In the genomic region with DNA sequence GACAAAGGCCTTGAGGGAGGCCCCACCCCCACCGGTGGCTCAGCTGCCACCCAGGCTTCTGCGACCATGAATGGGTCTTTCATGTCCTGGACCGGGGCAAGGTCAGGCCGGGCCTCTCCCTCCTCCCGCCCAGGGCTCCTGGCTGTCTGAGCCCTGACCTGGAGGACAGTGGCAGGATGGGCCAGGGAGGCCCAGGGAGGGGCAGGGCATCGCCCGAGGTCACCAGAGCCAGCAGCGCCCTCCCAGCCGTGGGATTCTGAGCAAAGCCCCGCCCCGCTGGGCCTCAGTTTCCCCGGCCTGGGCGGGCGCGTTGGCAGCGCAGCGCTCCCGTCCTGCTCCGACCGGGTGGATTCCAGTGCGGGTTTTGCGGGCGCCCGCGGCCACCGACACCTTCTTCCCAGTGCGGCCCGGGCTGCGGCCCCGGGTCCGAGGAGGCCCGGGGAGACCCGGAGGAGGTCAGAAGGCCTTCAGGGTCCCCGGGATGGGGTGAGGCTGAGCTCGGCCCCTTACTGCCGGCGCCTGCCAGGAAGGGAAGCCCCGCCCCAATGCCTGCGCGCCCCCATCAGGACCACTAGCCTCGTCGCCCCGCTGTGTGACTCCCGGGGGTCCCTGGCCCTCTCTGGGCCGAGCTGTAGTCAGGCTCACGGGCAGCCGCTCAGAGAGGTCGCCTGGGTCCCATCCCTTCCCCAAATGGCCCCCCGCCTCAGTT, we compare ENCODE assay signal across 1 cellular context.
TF ChIP-seq lines count a peak whose summit lies in the region.

No MANE protein-coding gene starts in this region.

TF ChIP-seq in HepG2, 621 proteins besides CTCF, POLR2A, EP300 and RAD21 (continued from another document and continues in another):
- TF ChIP-seq, protein P1, sequence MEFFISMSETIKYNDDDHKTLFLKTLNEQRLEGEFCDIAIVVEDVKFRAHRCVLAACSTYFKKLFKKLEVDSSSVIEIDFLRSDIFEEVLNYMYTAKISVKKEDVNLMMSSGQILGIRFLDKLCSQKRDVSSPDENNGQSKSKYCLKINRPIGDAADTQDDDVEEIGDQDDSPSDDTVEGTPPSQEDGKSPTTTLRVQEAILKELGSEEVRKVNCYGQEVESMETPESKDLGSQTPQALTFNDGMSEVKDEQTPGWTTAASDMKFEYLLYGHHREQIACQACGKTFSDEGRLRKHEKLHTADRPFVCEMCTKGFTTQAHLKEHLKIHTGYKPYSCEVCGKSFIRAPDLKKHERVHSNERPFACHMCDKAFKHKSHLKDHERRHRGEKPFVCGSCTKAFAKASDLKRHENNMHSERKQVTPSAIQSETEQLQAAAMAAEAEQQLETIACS (CRISPR knock-in tag; IDR thresholded peaks at IDR 0.05): peak; percentile 48
- TF ChIP-seq, protein P2, sequence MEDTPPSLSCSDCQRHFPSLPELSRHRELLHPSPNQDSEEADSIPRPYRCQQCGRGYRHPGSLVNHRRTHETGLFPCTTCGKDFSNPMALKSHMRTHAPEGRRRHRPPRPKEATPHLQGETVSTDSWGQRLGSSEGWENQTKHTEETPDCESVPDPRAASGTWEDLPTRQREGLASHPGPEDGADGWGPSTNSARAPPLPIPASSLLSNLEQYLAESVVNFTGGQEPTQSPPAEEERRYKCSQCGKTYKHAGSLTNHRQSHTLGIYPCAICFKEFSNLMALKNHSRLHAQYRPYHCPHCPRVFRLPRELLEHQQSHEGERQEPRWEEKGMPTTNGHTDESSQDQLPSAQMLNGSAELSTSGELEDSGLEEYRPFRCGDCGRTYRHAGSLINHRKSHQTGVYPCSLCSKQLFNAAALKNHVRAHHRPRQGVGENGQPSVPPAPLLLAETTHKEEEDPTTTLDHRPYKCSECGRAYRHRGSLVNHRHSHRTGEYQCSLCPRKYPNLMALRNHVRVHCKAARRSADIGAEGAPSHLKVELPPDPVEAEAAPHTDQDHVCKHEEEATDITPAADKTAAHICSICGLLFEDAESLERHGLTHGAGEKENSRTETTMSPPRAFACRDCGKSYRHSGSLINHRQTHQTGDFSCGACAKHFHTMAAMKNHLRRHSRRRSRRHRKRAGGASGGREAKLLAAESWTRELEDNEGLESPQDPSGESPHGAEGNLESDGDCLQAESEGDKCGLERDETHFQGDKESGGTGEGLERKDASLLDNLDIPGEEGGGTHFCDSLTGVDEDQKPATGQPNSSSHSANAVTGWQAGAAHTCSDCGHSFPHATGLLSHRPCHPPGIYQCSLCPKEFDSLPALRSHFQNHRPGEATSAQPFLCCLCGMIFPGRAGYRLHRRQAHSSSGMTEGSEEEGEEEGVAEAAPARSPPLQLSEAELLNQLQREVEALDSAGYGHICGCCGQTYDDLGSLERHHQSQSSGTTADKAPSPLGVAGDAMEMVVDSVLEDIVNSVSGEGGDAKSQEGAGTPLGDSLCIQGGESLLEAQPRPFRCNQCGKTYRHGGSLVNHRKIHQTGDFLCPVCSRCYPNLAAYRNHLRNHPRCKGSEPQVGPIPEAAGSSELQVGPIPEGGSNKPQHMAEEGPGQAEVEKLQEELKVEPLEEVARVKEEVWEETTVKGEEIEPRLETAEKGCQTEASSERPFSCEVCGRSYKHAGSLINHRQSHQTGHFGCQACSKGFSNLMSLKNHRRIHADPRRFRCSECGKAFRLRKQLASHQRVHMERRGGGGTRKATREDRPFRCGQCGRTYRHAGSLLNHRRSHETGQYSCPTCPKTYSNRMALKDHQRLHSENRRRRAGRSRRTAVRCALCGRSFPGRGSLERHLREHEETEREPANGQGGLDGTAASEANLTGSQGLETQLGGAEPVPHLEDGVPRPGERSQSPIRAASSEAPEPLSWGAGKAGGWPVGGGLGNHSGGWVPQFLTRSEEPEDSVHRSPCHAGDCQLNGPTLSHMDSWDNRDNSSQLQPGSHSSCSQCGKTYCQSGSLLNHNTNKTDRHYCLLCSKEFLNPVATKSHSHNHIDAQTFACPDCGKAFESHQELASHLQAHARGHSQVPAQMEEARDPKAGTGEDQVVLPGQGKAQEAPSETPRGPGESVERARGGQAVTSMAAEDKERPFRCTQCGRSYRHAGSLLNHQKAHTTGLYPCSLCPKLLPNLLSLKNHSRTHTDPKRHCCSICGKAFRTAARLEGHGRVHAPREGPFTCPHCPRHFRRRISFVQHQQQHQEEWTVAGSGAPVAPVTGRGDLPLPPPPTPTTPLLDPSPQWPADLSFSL (CRISPR knock-in tag; IDR thresholded peaks at IDR 0.05): no peak
- no peak for TF ChIP-seq ZNF484 (CRISPR knock-in tag; IDR thresholded peaks at IDR 0.05; ENCODE audit: borderline replicate concordance, low read depth)
- TF ChIP-seq NFYB (CRISPR knock-in tag; IDR thresholded peaks at IDR 0.05): no peak; the same call in 1 of the 2 replicates
- no peak for TF ChIP-seq MTF1 (CRISPR knock-in tag; IDR thresholded peaks at IDR 0.05)
- peak; percentile 77 for TF ChIP-seq ZFX (CRISPR knock-in tag; IDR thresholded peaks at IDR 0.05; ENCODE audit: low read depth)
- no peak; the same call in 1 of the 2 replicates for TF ChIP-seq ZNF256 (CRISPR knock-in tag; conservative IDR thresholded peaks at IDR 0.05)
- TF ChIP-seq ZFY (CRISPR knock-in tag; IDR thresholded peaks at IDR 0.05): peak; percentile 72
- no peak for TF ChIP-seq ZNF282 (IDR thresholded peaks at IDR 0.05; ENCODE audit: partially characterized antibody)
- TF ChIP-seq, protein P3, sequence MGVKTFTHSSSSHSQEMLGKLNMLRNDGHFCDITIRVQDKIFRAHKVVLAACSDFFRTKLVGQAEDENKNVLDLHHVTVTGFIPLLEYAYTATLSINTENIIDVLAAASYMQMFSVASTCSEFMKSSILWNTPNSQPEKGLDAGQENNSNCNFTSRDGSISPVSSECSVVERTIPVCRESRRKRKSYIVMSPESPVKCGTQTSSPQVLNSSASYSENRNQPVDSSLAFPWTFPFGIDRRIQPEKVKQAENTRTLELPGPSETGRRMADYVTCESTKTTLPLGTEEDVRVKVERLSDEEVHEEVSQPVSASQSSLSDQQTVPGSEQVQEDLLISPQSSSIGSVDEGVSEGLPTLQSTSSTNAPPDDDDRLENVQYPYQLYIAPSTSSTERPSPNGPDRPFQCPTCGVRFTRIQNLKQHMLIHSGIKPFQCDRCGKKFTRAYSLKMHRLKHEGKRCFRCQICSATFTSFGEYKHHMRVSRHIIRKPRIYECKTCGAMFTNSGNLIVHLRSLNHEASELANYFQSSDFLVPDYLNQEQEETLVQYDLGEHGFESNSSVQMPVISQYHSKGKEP (CRISPR knock-in tag; IDR thresholded peaks at IDR 0.05): no peak
- TF ChIP-seq MYC (CRISPR knock-in tag; IDR thresholded peaks at IDR 0.05; ENCODE audit: borderline replicate concordance): peak; percentile 81
- TF ChIP-seq, protein P4, sequence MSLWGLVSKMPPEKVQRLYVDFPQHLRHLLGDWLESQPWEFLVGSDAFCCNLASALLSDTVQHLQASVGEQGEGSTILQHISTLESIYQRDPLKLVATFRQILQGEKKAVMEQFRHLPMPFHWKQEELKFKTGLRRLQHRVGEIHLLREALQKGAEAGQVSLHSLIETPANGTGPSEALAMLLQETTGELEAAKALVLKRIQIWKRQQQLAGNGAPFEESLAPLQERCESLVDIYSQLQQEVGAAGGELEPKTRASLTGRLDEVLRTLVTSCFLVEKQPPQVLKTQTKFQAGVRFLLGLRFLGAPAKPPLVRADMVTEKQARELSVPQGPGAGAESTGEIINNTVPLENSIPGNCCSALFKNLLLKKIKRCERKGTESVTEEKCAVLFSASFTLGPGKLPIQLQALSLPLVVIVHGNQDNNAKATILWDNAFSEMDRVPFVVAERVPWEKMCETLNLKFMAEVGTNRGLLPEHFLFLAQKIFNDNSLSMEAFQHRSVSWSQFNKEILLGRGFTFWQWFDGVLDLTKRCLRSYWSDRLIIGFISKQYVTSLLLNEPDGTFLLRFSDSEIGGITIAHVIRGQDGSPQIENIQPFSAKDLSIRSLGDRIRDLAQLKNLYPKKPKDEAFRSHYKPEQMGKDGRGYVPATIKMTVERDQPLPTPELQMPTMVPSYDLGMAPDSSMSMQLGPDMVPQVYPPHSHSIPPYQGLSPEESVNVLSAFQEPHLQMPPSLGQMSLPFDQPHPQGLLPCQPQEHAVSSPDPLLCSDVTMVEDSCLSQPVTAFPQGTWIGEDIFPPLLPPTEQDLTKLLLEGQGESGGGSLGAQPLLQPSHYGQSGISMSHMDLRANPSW (CRISPR knock-in tag; IDR thresholded peaks at IDR 0.05; ENCODE audit: borderline replicate concordance): no peak; the same call in 1 of the 2 replicates
- TF ChIP-seq ZNF549 (CRISPR knock-in tag; IDR thresholded peaks at IDR 0.05): peak; percentile 60; the same call in 1 of the 2 replicates
- TF ChIP-seq HNF4G (IDR thresholded peaks at IDR 0.05; ENCODE audit: borderline replicate concordance, low read depth, low read length): peak; percentile 90
- TF ChIP-seq HNF4G (CRISPR knock-in tag; IDR thresholded peaks at IDR 0.05; ENCODE audit: borderline replicate concordance, low read depth): no peak; the same call in 1 of the 2 replicates
- peak; percentile 52; the same call in 1 of the 2 replicates for TF ChIP-seq ELF1 (CRISPR knock-in tag; IDR thresholded peaks at IDR 0.05)
- TF ChIP-seq, protein P5, sequence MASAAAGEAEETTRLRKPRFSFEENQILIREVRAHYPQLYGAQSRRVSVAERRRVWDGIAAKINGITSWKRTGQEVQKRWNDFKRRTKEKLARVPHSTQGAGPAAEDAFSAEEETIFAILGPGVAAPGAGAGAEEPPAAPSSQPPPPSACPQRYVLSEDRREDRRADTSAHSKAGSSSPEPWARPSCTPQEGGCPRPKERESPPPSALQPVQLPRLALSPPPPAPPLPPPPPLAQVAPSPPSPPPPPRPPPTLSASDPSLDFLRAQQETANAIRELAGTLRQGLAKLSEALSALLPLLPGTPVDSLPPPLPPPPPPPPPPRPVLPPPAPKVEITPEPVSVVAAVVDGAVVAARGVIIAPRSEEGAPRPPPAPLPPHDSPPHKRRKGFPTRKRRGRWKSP (CRISPR knock-in tag; IDR thresholded peaks at IDR 0.05): peak; percentile 66; the same call in 1 of the 2 replicates
- TF ChIP-seq, protein P6, sequence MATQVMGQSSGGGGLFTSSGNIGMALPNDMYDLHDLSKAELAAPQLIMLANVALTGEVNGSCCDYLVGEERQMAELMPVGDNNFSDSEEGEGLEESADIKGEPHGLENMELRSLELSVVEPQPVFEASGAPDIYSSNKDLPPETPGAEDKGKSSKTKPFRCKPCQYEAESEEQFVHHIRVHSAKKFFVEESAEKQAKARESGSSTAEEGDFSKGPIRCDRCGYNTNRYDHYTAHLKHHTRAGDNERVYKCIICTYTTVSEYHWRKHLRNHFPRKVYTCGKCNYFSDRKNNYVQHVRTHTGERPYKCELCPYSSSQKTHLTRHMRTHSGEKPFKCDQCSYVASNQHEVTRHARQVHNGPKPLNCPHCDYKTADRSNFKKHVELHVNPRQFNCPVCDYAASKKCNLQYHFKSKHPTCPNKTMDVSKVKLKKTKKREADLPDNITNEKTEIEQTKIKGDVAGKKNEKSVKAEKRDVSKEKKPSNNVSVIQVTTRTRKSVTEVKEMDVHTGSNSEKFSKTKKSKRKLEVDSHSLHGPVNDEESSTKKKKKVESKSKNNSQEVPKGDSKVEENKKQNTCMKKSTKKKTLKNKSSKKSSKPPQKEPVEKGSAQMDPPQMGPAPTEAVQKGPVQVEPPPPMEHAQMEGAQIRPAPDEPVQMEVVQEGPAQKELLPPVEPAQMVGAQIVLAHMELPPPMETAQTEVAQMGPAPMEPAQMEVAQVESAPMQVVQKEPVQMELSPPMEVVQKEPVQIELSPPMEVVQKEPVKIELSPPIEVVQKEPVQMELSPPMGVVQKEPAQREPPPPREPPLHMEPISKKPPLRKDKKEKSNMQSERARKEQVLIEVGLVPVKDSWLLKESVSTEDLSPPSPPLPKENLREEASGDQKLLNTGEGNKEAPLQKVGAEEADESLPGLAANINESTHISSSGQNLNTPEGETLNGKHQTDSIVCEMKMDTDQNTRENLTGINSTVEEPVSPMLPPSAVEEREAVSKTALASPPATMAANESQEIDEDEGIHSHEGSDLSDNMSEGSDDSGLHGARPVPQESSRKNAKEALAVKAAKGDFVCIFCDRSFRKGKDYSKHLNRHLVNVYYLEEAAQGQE (IDR thresholded peaks at IDR 0.05; ENCODE audit: borderline replicate concordance in 1 of 2, low read depth in 1 of 2, low read length in 2 of 2): no peak; a peak in 1 of 4 replicates
- no peak for TF ChIP-seq ZNF260 (CRISPR knock-in tag; IDR thresholded peaks at IDR 0.05; ENCODE audit: borderline replicate concordance, low read depth)
- no peak for TF ChIP-seq SMYD3 (CRISPR knock-in tag; IDR thresholded peaks at IDR 0.05)
- peak; percentile 96 for TF ChIP-seq RXRB (CRISPR knock-in tag; IDR thresholded peaks at IDR 0.05; ENCODE audit: borderline replicate concordance)
- TF ChIP-seq ZNF605 (CRISPR knock-in tag; IDR thresholded peaks at IDR 0.05): peak; percentile 10; the same call in 1 of the 2 replicates
- TF ChIP-seq PRPF4 (IDR thresholded peaks at IDR 0.05; ENCODE audit: low read depth, low read length, poor library complexity, severe bottlenecking): no peak
- TF ChIP-seq KLF9 (CRISPR knock-in tag; IDR thresholded peaks at IDR 0.05; ENCODE audit: low read depth): no peak
- TF ChIP-seq ISL2 (CRISPR knock-in tag; IDR thresholded peaks at IDR 0.05): peak; percentile 80; the same call in 1 of the 2 replicates
- TF ChIP-seq ZNF547 (CRISPR knock-in tag; IDR thresholded peaks at IDR 0.05): no peak
- TF ChIP-seq CHD2 (IDR thresholded peaks at IDR 0.05; ENCODE audit: low read depth, low read length): peak; percentile 50; the same call in 1 of the 2 replicates
- TF ChIP-seq, protein P7, sequence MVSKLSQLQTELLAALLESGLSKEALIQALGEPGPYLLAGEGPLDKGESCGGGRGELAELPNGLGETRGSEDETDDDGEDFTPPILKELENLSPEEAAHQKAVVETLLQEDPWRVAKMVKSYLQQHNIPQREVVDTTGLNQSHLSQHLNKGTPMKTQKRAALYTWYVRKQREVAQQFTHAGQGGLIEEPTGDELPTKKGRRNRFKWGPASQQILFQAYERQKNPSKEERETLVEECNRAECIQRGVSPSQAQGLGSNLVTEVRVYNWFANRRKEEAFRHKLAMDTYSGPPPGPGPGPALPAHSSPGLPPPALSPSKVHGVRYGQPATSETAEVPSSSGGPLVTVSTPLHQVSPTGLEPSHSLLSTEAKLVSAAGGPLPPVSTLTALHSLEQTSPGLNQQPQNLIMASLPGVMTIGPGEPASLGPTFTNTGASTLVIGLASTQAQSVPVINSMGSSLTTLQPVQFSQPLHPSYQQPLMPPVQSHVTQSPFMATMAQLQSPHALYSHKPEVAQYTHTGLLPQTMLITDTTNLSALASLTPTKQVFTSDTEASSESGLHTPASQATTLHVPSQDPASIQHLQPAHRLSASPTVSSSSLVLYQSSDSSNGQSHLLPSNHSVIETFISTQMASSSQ (IDR thresholded peaks at IDR 0.05; ENCODE audit: low read depth): peak; percentile 37; the same call in 1 of the 2 replicates
- TF ChIP-seq, protein P7 (CRISPR knock-in tag; IDR thresholded peaks at IDR 0.05; ENCODE audit: borderline replicate concordance): peak; percentile 84
